11 cellular contexts compared by ENCODE assay signal in genomic region chr15:52288051-52288942, GRCh38. TPM values are rescaled to one million over a fixed set of nuclear protein-coding genes. Genes with fewer than 3 reads are reported as not detected.
DNase-seq lines count a peak whose midpoint lies in the region; ATAC-seq, FAIRE-seq and TF ChIP-seq lines count a peak whose summit lies in the region.
"Had no signal": no experiment of that assay in that cellular context is flagged by ENCODE, and none has a peak within 500 bp of the region (broad histone marks: within the 10 kb centered on the region; RNA-seq: fewer than 3 reads in every experiment).

No MANE protein-coding gene starts in this region.

- peak; percentile 96 for DNase-seq in HuH-7 (ENCODE audit: low spot score)
- DNase-seq in SJCRH30, result peak; percentile 59 to 76
- no peak for DNase-seq in kidney
- DNase-seq in testis, result peak; percentile 63
- no peak for DNase-seq in glutamatergic neuron
- no peak for DNase-seq in D341Med (ENCODE audit: low spot score)
- DNase-seq: activated CD8-positive, alpha-beta memory T cell treated with anti-CD3 and anti-CD28 coated beads, Interleukin-2, amount 50 U/mL, for 48 hours; effector CD8-positive, alpha-beta T cell; GM23248; midbrain had no signal

- H3K27me3 ChIP-seq in SJCRH30, result no peaks in the 10 kb centered on the region
- no peaks in the 10 kb centered on the region for H3K27me3 ChIP-seq in testis

- intact Hi-C loops in kidney (cut with DNase I), result no loop called here
- intact Hi-C loops in testis (cut with DNase I; ENCODE audit: low total_unique reads), result no loop called here

- H3K36me3 Mint-ChIP-seq in glutamatergic neuron (ENCODE audit: unreplicated experiment), result no peaks in the 10 kb centered on the region

- no peak for TF ChIP-seq POLR2A in testis (IDR thresholded peaks at IDR 0.05)

- H3K9me3 Mint-ChIP-seq in glutamatergic neuron (ENCODE audit: unreplicated experiment), result peaks cover 10% of the 10 kb centered on the region

- TF ChIP-seq CTCF in kidney (IDR thresholded peaks at IDR 0.05; ENCODE audit: borderline replicate concordance, extremely low read depth, insufficient read depth), result no peak
- TF ChIP-seq CTCF in testis (IDR thresholded peaks at IDR 0.05), result no peak
- TF ChIP-seq CTCF in glutamatergic neuron (IDR thresholded peaks at IDR 0.05; ENCODE audit: partially characterized antibody, unreplicated experiment), result no peak

- no peak overlapping the region for H3K4me3 Mint-ChIP-seq in glutamatergic neuron (ENCODE audit: unreplicated experiment)

- peaks cover 2% of the 10 kb centered on the region for H3K4me1 Mint-ChIP-seq in glutamatergic neuron (ENCODE audit: low read depth, unreplicated experiment)

- H3K36me3 ChIP-seq in SJCRH30 (no peaks in the 10 kb centered on the region), kidney (ENCODE audit: control insufficient read depth in 1 of 2, insufficient read depth in 2 of 2, low read length in 2 of 2) (no peaks in the 10 kb centered on the region), testis (ENCODE audit: low read depth, missing control alignments) (no peaks in the 10 kb centered on the region)

- H3K27ac Mint-ChIP-seq in glutamatergic neuron (ENCODE audit: unreplicated experiment), result no peak overlapping the region

- H3K27me3 Mint-ChIP-seq in glutamatergic neuron (ENCODE audit: unreplicated experiment), result peaks cover 6% of the 10 kb centered on the region

- no peak for FAIRE-seq in kidney (lab: Jason Lieb, UNC)

- ATAC-seq in HG03469 (IDR thresholded peaks at IDR 0.05; ENCODE audit: unreplicated experiment), result no peak

- peak overlapping the region; percentile 9 for H3K4me3 ChIP-seq in SJCRH30
- H3K4me3 ChIP-seq in kidney (ENCODE audit: low read length in 2 of 2), result no peak overlapping the region
- no peak overlapping the region for H3K4me3 ChIP-seq in testis
- H3K4me3 ChIP-seq: GM23248 had no signal

- H3K9me3 ChIP-seq in SJCRH30 (replicated peaks) (no peaks in the 10 kb centered on the region), kidney (ENCODE audit: control insufficient read depth in 1 of 2, low read length in 2 of 2) (no peaks in the 10 kb centered on the region), testis (no peaks in the 10 kb centered on the region)

- H3K27ac ChIP-seq in SJCRH30 (no peak overlapping the region), kidney (ENCODE audit: low read depth in 2 of 2, low read length in 2 of 2) (peak overlapping the region; percentile 55 to 69), testis (peak overlapping the region; percentile 51 to 66)
- H3K27ac ChIP-seq: GM23248 had no signal

- 48 to 74% methylated on average over 9 to 13 of the region's 13 CpGs for WGBS in testis, 2 donors

- peak overlapping the region in 1 of 2 donors; percentile 23 for H3K9ac ChIP-seq in kidney (ENCODE audit: low read length in 2 of 2)
- H3K9ac ChIP-seq: GM23248 had no signal

- peaks cover 3% of the 10 kb centered on the region; the same call in 1 of the 2 replicates for H3K4me1 ChIP-seq in SJCRH30
- peaks cover 4 to 5% of the 10 kb centered on the region in 2 donors for H3K4me1 ChIP-seq in kidney (ENCODE audit: control insufficient read depth in 1 of 2, insufficient read depth in 1 of 2, low read depth in 1 of 2, low read length in 2 of 2)
- H3K4me1 ChIP-seq in testis, result peaks cover 29% of the 10 kb centered on the region

RNA-seq across cellular contexts. Expression of gene MYO5C, which starts 7.3 kb away (rescaled TPM):
- total RNA-seq in SJCRH30 (2014; rRNA removed; shearing (Covaris generic)), result 2.9 and 3.5 TPM in 2 replicates
- 41.6 TPM for total RNA-seq in kidney
- 4.6 TPM for polyA plus RNA-seq in kidney (ENCODE audit: insufficient read depth, low read depth, low replicate concordance)
- 10 to 100 TPM; 40.0 to 47.6 TPM for total RNA-seq in testis
- polyA plus RNA-seq in testis (ENCODE audit: insufficient read depth, low read depth, low replicate concordance), result 9.3 TPM
- 0.66 TPM for total RNA-seq in glutamatergic neuron (ENCODE audit: unreplicated experiment)
- total RNA-seq: GM23248 had no signal
- polyA plus RNA-seq: GM23248 had no signal

Comparison
In these comparisons a context has a peak if more than half of its experiments do, and no peak if none do; other contexts are left out.
1. DNase-seq: peak in HuH-7 (single experiment), SJCRH30 (2 of 2) and testis (single experiment); none in kidney (single experiment), glutamatergic neuron (single experiment) and D341Med (single experiment).